Comparison of ENCODE assay signal across 9 cellular contexts in the genomic region with DNA sequence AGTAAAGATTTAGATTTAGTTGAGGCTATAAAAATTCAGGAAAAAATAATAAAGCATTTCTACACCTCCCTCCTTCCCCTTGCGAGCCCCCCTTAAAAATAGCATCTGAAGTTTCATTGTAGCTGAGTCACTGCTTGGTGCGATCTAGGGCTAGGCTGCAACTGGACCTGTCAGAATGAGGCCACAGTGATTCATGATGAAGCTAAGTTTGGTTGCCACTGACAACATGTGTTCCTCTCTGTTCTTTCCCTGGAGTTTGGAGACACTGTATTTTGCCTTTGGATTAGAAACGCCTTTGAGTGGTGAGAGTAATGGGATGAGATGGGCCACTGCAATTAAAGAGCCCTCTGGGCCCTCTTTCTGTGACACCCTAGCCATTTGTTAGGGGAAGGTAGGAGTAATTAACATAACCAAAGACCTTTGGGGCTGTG.
DNase-seq lines count a peak whose midpoint lies in the region; ATAC-seq and TF ChIP-seq lines count a peak whose summit lies in the region.
"Had no signal": no experiment of that assay in that cellular context is flagged by ENCODE, and none has a peak within 500 bp of the region (broad histone marks: within the 10 kb centered on the region; RNA-seq: fewer than 3 reads in every experiment).

No MANE protein-coding gene starts in this region.

- H3K4me3 ChIP-seq in HAP-1 (no peak overlapping the region), right atrium auricular region (no peak overlapping the region)

- no peak for TF ChIP-seq CTCF in right atrium auricular region (IDR thresholded peaks at IDR 0.05)

- no peaks in the 10 kb centered on the region for H3K27me3 ChIP-seq in HAP-1 (ENCODE audit: low read depth)
- H3K27me3 ChIP-seq in right atrium auricular region = no peaks in the 10 kb centered on the region

- peak overlapping the region; percentile 23 to 30 for H3K27ac ChIP-seq in right atrium auricular region
- no peak overlapping the region for H3K27ac ChIP-seq in caudate nucleus (ENCODE audit: low read depth, low read length)
- H3K27ac ChIP-seq: KMS-11 had no signal

- peak; percentile 14 to 24 for DNase-seq in HAP-1 (ENCODE audit: low spot score in 2 of 2)
- DNase-seq in T1000 (lab: John Stamatoyannopoulos, UW) = peak; percentile 46
- DNase-seq in right atrium auricular region (ENCODE audit: low spot score) = no peak
- DNase-seq in smooth muscle cell of the brain vasculature (ENCODE audit: low read depth, low spot score) = peak; percentile 21
- DNase-seq in HEK293T (ENCODE audit: extremely low spot score) = no peak
- no peak for DNase-seq in caudate nucleus (lab: John Stamatoyannopoulos, UW)
- no peak for DNase-seq in NCI-H446 treated with DMSO at 0.1 percent for 48 hours (lab: John Stamatoyannopoulos, UW)

- ATAC-seq in GM18511 (IDR thresholded peaks at IDR 0.05; ENCODE audit: unreplicated experiment) = no peak

- H3K36me3 ChIP-seq in HAP-1 (replicated peaks) = no peaks in the 10 kb centered on the region
- H3K36me3 ChIP-seq in right atrium auricular region = no peaks in the 10 kb centered on the region

- in situ Hi-C loops in HAP-1 (cut with MboI; ENCODE audit: low sequenced_read_pairs) = no loop called here

- CTCF ChIA-PET in HEK293T (lab: Yijun Ruan, JAX) = no interaction called here

- H3K4me1 ChIP-seq in HAP-1 (peaks cover 14% of the 10 kb centered on the region), right atrium auricular region (peaks cover 0 to 28% of the 10 kb centered on the region in 2 donors)

- POLR2A ChIA-PET in HEK293T (lab: Yijun Ruan, JAX) = no interaction called here

- H3K9me3 ChIP-seq in HAP-1 (no peaks in the 10 kb centered on the region), right atrium auricular region (no peaks in the 10 kb centered on the region)

TF ChIP-seq in HEK293T, 16 proteins besides CTCF, POLR2A, EP300 and RAD21:
- TF ChIP-seq SP1 (IDR thresholded peaks at IDR 0.05) (no peak), TARDBP (IDR thresholded peaks at IDR 0.05) (no peak), FOXM1 (IDR thresholded peaks at IDR 0.05; ENCODE audit: borderline replicate concordance) (no peak), L3MBTL2 (conservative IDR thresholded peaks at IDR 0.05) (no peak), ARNT (IDR thresholded peaks at IDR 0.05) (no peak), SUZ12 (IDR thresholded peaks at IDR 0.05) (no peak), HDGF (IDR thresholded peaks at IDR 0.05; ENCODE audit: borderline replicate concordance) (no peak), FOXA1 (IDR thresholded peaks at IDR 0.05) (no peak), CTBP1 (IDR thresholded peaks at IDR 0.05; ENCODE audit: borderline replicate concordance) (no peak), LEF1 (IDR thresholded peaks at IDR 0.05; ENCODE audit: borderline replicate concordance) (no peak), NFRKB (IDR thresholded peaks at IDR 0.05) (no peak)
- TF ChIP-seq, protein P1, sequence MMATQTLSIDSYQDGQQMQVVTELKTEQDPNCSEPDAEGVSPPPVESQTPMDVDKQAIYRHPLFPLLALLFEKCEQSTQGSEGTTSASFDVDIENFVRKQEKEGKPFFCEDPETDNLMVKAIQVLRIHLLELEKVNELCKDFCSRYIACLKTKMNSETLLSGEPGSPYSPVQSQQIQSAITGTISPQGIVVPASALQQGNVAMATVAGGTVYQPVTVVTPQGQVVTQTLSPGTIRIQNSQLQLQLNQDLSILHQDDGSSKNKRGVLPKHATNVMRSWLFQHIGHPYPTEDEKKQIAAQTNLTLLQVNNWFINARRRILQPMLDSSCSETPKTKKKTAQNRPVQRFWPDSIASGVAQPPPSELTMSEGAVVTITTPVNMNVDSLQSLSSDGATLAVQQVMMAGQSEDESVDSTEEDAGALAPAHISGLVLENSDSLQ (IDR thresholded peaks at IDR 0.05) = no peak

Comparison
In these comparisons a context has a peak if more than half of its experiments do, and no peak if none do; other contexts are left out.
1. DNase-seq: peak in HAP-1 (2 of 2), T1000 (single experiment) and smooth muscle cell of the brain vasculature (single experiment); none in right atrium auricular region (single experiment), HEK293T (single experiment), caudate nucleus (0 of 61) and NCI-H446 treated with DMSO at 0.1 percent for 48 hours (single experiment).